24 cellular contexts compared by ENCODE assay signal in the genomic region with DNA sequence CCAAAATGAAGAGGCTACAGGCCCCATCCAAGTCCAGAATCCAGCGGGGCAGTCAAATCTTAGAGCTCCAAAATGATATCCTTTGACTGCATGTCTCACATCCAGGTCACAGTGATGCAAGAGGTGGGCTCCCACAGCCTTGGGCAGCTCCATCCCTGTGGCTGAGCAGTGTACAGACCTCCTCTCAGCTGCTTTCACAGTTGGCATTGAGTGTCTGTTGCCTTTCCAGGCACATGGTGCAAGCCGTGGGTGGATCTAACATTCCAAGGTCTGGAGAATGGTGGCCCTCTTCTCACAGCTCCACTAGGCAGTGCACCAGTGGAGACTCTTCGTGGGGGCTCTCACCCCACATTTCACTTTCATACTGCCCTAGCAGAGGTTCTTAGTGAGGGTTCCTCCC.
"Had no signal": no experiment of that assay in that cellular context is flagged by ENCODE, and none has a peak within 500 bp of the region (broad histone marks: within the 10 kb centered on the region; RNA-seq: fewer than 3 reads in every experiment).

No MANE protein-coding gene starts in this region.

- H3K9me3 ChIP-seq: colonic mucosa, esophagus muscularis mucosa, esophagus squamous epithelium, gastrocnemius medialis, gastroesophageal sphincter, heart right ventricle had no signal

- H3K27ac ChIP-seq: colonic mucosa, coronary artery, dorsolateral prefrontal cortex, epithelial cell of prostate, esophagus muscularis mucosa, esophagus squamous epithelium, foreskin keratinocyte, gastrocnemius medialis, gastroesophageal sphincter, heart left ventricle, heart right ventricle had no signal

- H3K36me3 ChIP-seq: colonic mucosa, esophagus squamous epithelium had no signal

- DNase-seq: colonic mucosa; cortex of kidney; dermis blood vessel endothelial cell; dorsolateral prefrontal cortex; effector CD4-positive, alpha-beta T cell; effector CD8-positive, alpha-beta T cell; effector memory CD4-positive, alpha-beta T cell; effector memory CD8-positive, alpha-beta T cell; endodermal cell; erythroblast; esophagus squamous epithelium; foreskin fibroblast; foreskin keratinocyte; foreskin melanocyte; gastrocnemius medialis; glutamatergic neuron; head of caudate nucleus; heart left ventricle; heart right ventricle had no signal

- ATAC-seq: effector memory CD8-positive, alpha-beta T cell; esophagus mucosa; foreskin keratinocyte; gastrocnemius medialis; gastroesophageal sphincter had no signal

- H3K4me3 ChIP-seq: colonic mucosa, coronary artery, dorsolateral prefrontal cortex, esophagus muscularis mucosa, esophagus squamous epithelium, gastrocnemius medialis, gastroesophageal sphincter, heart left ventricle, heart right ventricle had no signal

- H3K4me1 ChIP-seq: colonic mucosa, esophagus squamous epithelium, gastrocnemius medialis, gastroesophageal sphincter had no signal

- H3K27me3 ChIP-seq: colonic mucosa, dorsolateral prefrontal cortex, esophagus muscularis mucosa, esophagus squamous epithelium, foreskin keratinocyte, gastrocnemius medialis, gastroesophageal sphincter, heart left ventricle, heart right ventricle had no signal
